ENCODE assay signal across 3 cellular contexts in genomic region chr22:41147722-41148121, GRCh38.
A peak's percentile ranks its signal among the peaks of the same experiment; 100 is the strongest.
TF ChIP-seq lines count a peak whose summit lies in the region.

No MANE protein-coding gene starts in this region.

TF ChIP-seq in A549, 52 proteins besides CTCF, POLR2A, EP300 and RAD21 (continued from another document):
- peak; percentile 75; the same call in 1 of the 2 replicates for TF ChIP-seq REST (IDR thresholded peaks at IDR 0.05)
- TF ChIP-seq TFCP2L1 (CRISPR knock-in tag; IDR thresholded peaks at IDR 0.05), result no peak
- TF ChIP-seq HMGXB4 (CRISPR knock-in tag; IDR thresholded peaks at IDR 0.05; ENCODE audit: borderline replicate concordance), result no peak

TF ChIP-seq in GM23338, 12 proteins besides CTCF, POLR2A, EP300 and RAD21:
- peak; percentile 64 for TF ChIP-seq REST (IDR thresholded peaks at IDR 0.05; ENCODE audit: unreplicated experiment)
- no peak for TF ChIP-seq CREB1 (CRISPR knock-in tag; IDR thresholded peaks at IDR 0.05; ENCODE audit: low read depth)
- TF ChIP-seq ZNF331 (CRISPR knock-in tag; IDR thresholded peaks at IDR 0.05; ENCODE audit: low read depth), result no peak
- no peak for TF ChIP-seq EZH2phosphoT487 (IDR thresholded peaks at IDR 0.05; ENCODE audit: unreplicated experiment)
- TF ChIP-seq ETS1 (IDR thresholded peaks at IDR 0.05), result no peak
- no peak for TF ChIP-seq JUNB (IDR thresholded peaks at IDR 0.05; ENCODE audit: unreplicated experiment)

TF ChIP-seq in liver, 16 proteins besides CTCF, POLR2A, EP300 and RAD21 (continued from another document):
- TF ChIP-seq REST (IDR thresholded peaks at IDR 0.05), result peak; percentile 91
- no peak for TF ChIP-seq FOXA2 (IDR thresholded peaks at IDR 0.05)
